11 cellular contexts compared by ENCODE assay signal in genomic region chr3:17398959-17399551, GRCh38.
A peak's percentile ranks its signal among the peaks of the same experiment; 100 is the strongest.
DNase-seq lines count a peak whose midpoint lies in the region; ATAC-seq and TF ChIP-seq lines count a peak whose summit lies in the region.
"Had no signal": no experiment of that assay in that cellular context is flagged by ENCODE, and none has a peak within 500 bp of the region (broad histone marks: within the 10 kb centered on the region; RNA-seq: fewer than 3 reads in every experiment).

No MANE protein-coding gene starts in this region.

- peaks cover 37% of the 10 kb centered on the region for H3K4me1 Mint-ChIP-seq in activated B cell treated with CpG ODN at 0.5 μM for 24 hours
- H3K4me1 Mint-ChIP-seq: immature natural killer cell had no signal

- CTCF ChIA-PET in activated B cell treated with CpG ODN at 0.5 μM for 24 hours (lab: Charles Lee) = interaction anchor here (0.9 to 1.9 kb wide), 2 partner anchors 15 to 246 kb away, joined by 3 to 9 read pairs; no protein-coding TSS in a partner anchor

- H3K9me3 ChIP-seq in mucosa of descending colon = no peaks in the 10 kb centered on the region

- no peak overlapping the region for H3K4me3 Mint-ChIP-seq in activated B cell treated with CpG ODN at 0.5 μM for 24 hours
- H3K4me3 Mint-ChIP-seq: activated naive CD4-positive, alpha-beta T cell treated with anti-CD3 and anti-CD28 coated beads for 36 hours; immature natural killer cell had no signal

- H3K27me3 Mint-ChIP-seq in activated B cell treated with CpG ODN at 0.5 μM for 24 hours = no peaks in the 10 kb centered on the region

- intact Hi-C loops in activated B cell treated with CpG ODN at 0.5 μM for 24 hours (cut with micrococcal nuclease) = loop anchor here (5.0 to 10.0 kb wide), 2 partner anchors 584 to 887 kb away; partner anchors contain the start of gene RFTN1
- intact Hi-C loops in mucosa of descending colon (cut with DNase I, micrococcal nuclease) = no loop called here

- DNase-seq in activated B cell treated with CpG ODN at 0.5 μM for 24 hours = no peak
- DNase-seq in ecto neural progenitor cell (ENCODE audit: low spot score) = no peak
- no peak for DNase-seq in NCI-H2029 treated with DMSO at 0.1 percent for 48 hours (lab: John Stamatoyannopoulos, UW)
- no peak for DNase-seq in NCI-H2107 (lab: John Stamatoyannopoulos, UW)
- DNase-seq in mucosa of descending colon = no peak
- DNase-seq: activated CD4-positive, CD25-positive, alpha-beta regulatory T cell; activated naive CD4-positive, alpha-beta T cell treated with anti-CD3 and anti-CD28 coated beads for 36 hours; immature natural killer cell had no signal

- no peaks in the 10 kb centered on the region for H3K4me1 ChIP-seq in mucosa of descending colon (ENCODE audit: low read depth)

- no peaks in the 10 kb centered on the region for H3K9me3 Mint-ChIP-seq in activated B cell treated with CpG ODN at 0.5 μM for 24 hours
- H3K9me3 Mint-ChIP-seq: activated naive CD4-positive, alpha-beta T cell treated with anti-CD3 and anti-CD28 coated beads for 36 hours; immature natural killer cell had no signal

- H3K36me3 ChIP-seq in mucosa of descending colon (ENCODE audit: low read depth) = no peaks in the 10 kb centered on the region

- no peak for TF ChIP-seq CTCF in activated B cell treated with CpG ODN at 0.5 μM for 24 hours (IDR thresholded peaks at IDR 0.05)
- no peak for TF ChIP-seq CTCF in mucosa of descending colon (IDR thresholded peaks at IDR 0.05)

- peak; percentile 98 for ATAC-seq in GM18520 (IDR thresholded peaks at IDR 0.05; ENCODE audit: unreplicated experiment)
- ATAC-seq in GM21576 (IDR thresholded peaks at IDR 0.05; ENCODE audit: unreplicated experiment) = peak; percentile 96
- peak; percentile 99 for ATAC-seq in HG03159 (IDR thresholded peaks at IDR 0.05; ENCODE audit: unreplicated experiment)
- ATAC-seq in activated B cell treated with CpG ODN at 0.5 μM for 24 hours (ENCODE audit: low read depth) = peak; percentile 72
- ATAC-seq in mucosa of descending colon = no peak

- H3K27ac Mint-ChIP-seq in activated B cell treated with CpG ODN at 0.5 μM for 24 hours = no peak overlapping the region
- H3K27ac Mint-ChIP-seq: activated naive CD4-positive, alpha-beta T cell treated with anti-CD3 and anti-CD28 coated beads for 36 hours; immature natural killer cell had no signal

- no peak overlapping the region for H3K4me3 ChIP-seq in mucosa of descending colon

- POLR2A ChIA-PET in activated B cell treated with CpG ODN at 0.5 μM for 24 hours (lab: Charles Lee) = interaction anchor here (1.0 to 1.1 kb wide), 2 partner anchors 11 to 344 kb away, joined by 3 to 4 read pairs; partner anchors contain the start of gene TBC1D5

- peaks cover 33% of the 10 kb centered on the region for H3K36me3 Mint-ChIP-seq in activated B cell treated with CpG ODN at 0.5 μM for 24 hours (ENCODE audit: low read depth)
